ENCODE assay signal across 10 cellular contexts in genomic region chr12:19946549-19946948, GRCh38.
DNase-seq lines count a peak whose midpoint lies in the region; ATAC-seq and TF ChIP-seq lines count a peak whose summit lies in the region.
"Had no signal": no experiment of that assay in that cellular context is flagged by ENCODE, and none has a peak within 500 bp of the region (broad histone marks: within the 10 kb centered on the region; RNA-seq: fewer than 3 reads in every experiment).

No MANE protein-coding gene starts in this region.

- no peaks in the 10 kb centered on the region for H3K4me1 Mint-ChIP-seq in activated CD8-positive, alpha-beta T cell treated with anti-CD3 and anti-CD28 coated beads, Interleukin-2, amount 10 ng/mL, durations not matched to agents 7 days and 5 days (ENCODE audit: low read depth)
- no peaks in the 10 kb centered on the region for H3K4me1 Mint-ChIP-seq in activated T-helper 1 cell treated with anti-CD3 and anti-CD28 coated beads, Interleukin-12 subunit alpha, Interleukin-12 subunit beta, Interleukin-2, Interleukin-4 antibody, amounts not matched to agents 30 ng/mL and 10 ng/mL and 1 ng/mL, durations not matched to agents 14 hours and 24 hours and 36 hours (ENCODE audit: low read depth)
- H3K4me1 Mint-ChIP-seq: central memory CD8-positive, alpha-beta T cell had no signal

- intact Hi-C loops in activated T-helper 1 cell treated with anti-CD3 and anti-CD28 coated beads, Interleukin-12 subunit alpha, Interleukin-12 subunit beta, Interleukin-2, Interleukin-4 antibody, amounts not matched to agents 30 ng/mL and 10 ng/mL and 1 ng/mL, durations not matched to agents 14 hours and 24 hours and 36 hours (cut with micrococcal nuclease) = no loop called here

- no peak overlapping the region for H3K4me3 ChIP-seq in fibroblast of the aortic adventitia (ENCODE audit: low read depth, low read length)
- H3K4me3 ChIP-seq in skeletal muscle cell (ENCODE audit: low read depth, low read length) = peak overlapping the region; percentile 3

- CTCF ChIA-PET in RWPE1 (lab: Yijun Ruan, JAX) = no interaction called here
- CTCF ChIA-PET in activated CD8-positive, alpha-beta T cell treated with anti-CD3 and anti-CD28 coated beads, Interleukin-2, amount 10 ng/mL, durations not matched to agents 7 days and 5 days (lab: Charles Lee) = no interaction called here

- no peaks in the 10 kb centered on the region for H3K27me3 Mint-ChIP-seq in activated CD8-positive, alpha-beta T cell treated with anti-CD3 and anti-CD28 coated beads, Interleukin-2, amount 10 ng/mL, durations not matched to agents 7 days and 5 days (ENCODE audit: low read depth)
- no peaks in the 10 kb centered on the region for H3K27me3 Mint-ChIP-seq in activated T-helper 1 cell treated with anti-CD3 and anti-CD28 coated beads, Interleukin-12 subunit alpha, Interleukin-12 subunit beta, Interleukin-2, Interleukin-4 antibody, amounts not matched to agents 30 ng/mL and 10 ng/mL and 1 ng/mL, durations not matched to agents 14 hours and 24 hours and 36 hours (ENCODE audit: insufficient read depth)
- H3K27me3 Mint-ChIP-seq: central memory CD8-positive, alpha-beta T cell had no signal

- H3K27ac Mint-ChIP-seq in activated CD8-positive, alpha-beta T cell treated with anti-CD3 and anti-CD28 coated beads, Interleukin-2, amount 10 ng/mL, durations not matched to agents 7 days and 5 days = no peak overlapping the region
- H3K27ac Mint-ChIP-seq in activated T-helper 1 cell treated with anti-CD3 and anti-CD28 coated beads, Interleukin-12 subunit alpha, Interleukin-12 subunit beta, Interleukin-2, Interleukin-4 antibody, amounts not matched to agents 30 ng/mL and 10 ng/mL and 1 ng/mL, durations not matched to agents 14 hours and 24 hours and 36 hours = no peak overlapping the region

- H3K9me3 Mint-ChIP-seq in activated CD8-positive, alpha-beta T cell treated with anti-CD3 and anti-CD28 coated beads, Interleukin-2, amount 10 ng/mL, durations not matched to agents 7 days and 5 days (ENCODE audit: insufficient read depth) = peaks cover 4% of the 10 kb centered on the region
- H3K9me3 Mint-ChIP-seq in activated T-helper 1 cell treated with anti-CD3 and anti-CD28 coated beads, Interleukin-12 subunit alpha, Interleukin-12 subunit beta, Interleukin-2, Interleukin-4 antibody, amounts not matched to agents 30 ng/mL and 10 ng/mL and 1 ng/mL, durations not matched to agents 14 hours and 24 hours and 36 hours = peaks cover 6% of the 10 kb centered on the region
- H3K9me3 Mint-ChIP-seq: central memory CD8-positive, alpha-beta T cell had no signal

- POLR2A ChIA-PET in RWPE1 (lab: Yijun Ruan, JAX; ENCODE audit: low non-redundant PET) = no interaction called here
- POLR2A ChIA-PET in activated CD8-positive, alpha-beta T cell treated with anti-CD3 and anti-CD28 coated beads, Interleukin-2, amount 10 ng/mL, durations not matched to agents 7 days and 5 days (lab: Charles Lee) = no interaction called here

- no peak for ATAC-seq in activated CD8-positive, alpha-beta T cell treated with anti-CD3 and anti-CD28 coated beads, Interleukin-2, amount 10 ng/mL, durations not matched to agents 7 days and 5 days
- ATAC-seq in GM21528 (IDR thresholded peaks at IDR 0.05; ENCODE audit: low FRiP score, unreplicated experiment) = no peak
- ATAC-seq: stimulated activated naive CD8-positive, alpha-beta T cell treated with anti-CD3 and anti-CD28 coated beads, Interleukin-15, Interleukin-2, amounts not matched to agents 100 U/mL and 50 U/mL, for 24 hours had no signal

- H3K27ac ChIP-seq in RWPE1 = no peak overlapping the region

- no peaks in the 10 kb centered on the region for H3K36me3 Mint-ChIP-seq in activated CD8-positive, alpha-beta T cell treated with anti-CD3 and anti-CD28 coated beads, Interleukin-2, amount 10 ng/mL, durations not matched to agents 7 days and 5 days (ENCODE audit: low read depth)
- no peaks in the 10 kb centered on the region for H3K36me3 Mint-ChIP-seq in activated T-helper 1 cell treated with anti-CD3 and anti-CD28 coated beads, Interleukin-12 subunit alpha, Interleukin-12 subunit beta, Interleukin-2, Interleukin-4 antibody, amounts not matched to agents 30 ng/mL and 10 ng/mL and 1 ng/mL, durations not matched to agents 14 hours and 24 hours and 36 hours (ENCODE audit: low read depth)

- no peak for TF ChIP-seq CTCF in RWPE1 (conservative IDR thresholded peaks at IDR 0.05; ENCODE audit: low read depth)
- TF ChIP-seq CTCF in fibroblast of the aortic adventitia (IDR thresholded peaks at IDR 0.05; ENCODE audit: insufficient read depth, low read length) = no peak

- no peak overlapping the region for H3K4me3 Mint-ChIP-seq in activated CD8-positive, alpha-beta T cell treated with anti-CD3 and anti-CD28 coated beads, Interleukin-2, amount 10 ng/mL, durations not matched to agents 7 days and 5 days
- H3K4me3 Mint-ChIP-seq in activated T-helper 1 cell treated with anti-CD3 and anti-CD28 coated beads, Interleukin-12 subunit alpha, Interleukin-12 subunit beta, Interleukin-2, Interleukin-4 antibody, amounts not matched to agents 30 ng/mL and 10 ng/mL and 1 ng/mL, durations not matched to agents 14 hours and 24 hours and 36 hours = no peak overlapping the region
- H3K4me3 Mint-ChIP-seq: central memory CD8-positive, alpha-beta T cell had no signal

- DNase-seq in GM04504 (ENCODE audit: low read depth) (peak; percentile 83), RWPE1 (ENCODE audit: low spot score) (peak; percentile 26), fibroblast of the aortic adventitia (ENCODE audit: low read depth) (peak; percentile 88), skeletal muscle cell (ENCODE audit: low read depth) (peak; percentile 98), NCI-H128 (lab: John Stamatoyannopoulos, UW; ENCODE audit: unreplicated experiment) (no peak)
- DNase-seq in activated CD8-positive, alpha-beta T cell treated with anti-CD3 and anti-CD28 coated beads, Interleukin-2, amount 10 ng/mL, durations not matched to agents 7 days and 5 days = no peak
- no peak for DNase-seq in activated T-helper 1 cell treated with anti-CD3 and anti-CD28 coated beads, Interleukin-12 subunit alpha, Interleukin-12 subunit beta, Interleukin-2, Interleukin-4 antibody, amounts not matched to agents 30 ng/mL and 10 ng/mL and 1 ng/mL, durations not matched to agents 14 hours and 24 hours and 36 hours (ENCODE audit: low spot score)
- DNase-seq: stimulated activated naive CD8-positive, alpha-beta T cell treated with anti-CD3 and anti-CD28 coated beads, Interleukin-15, Interleukin-2, amounts not matched to agents 100 U/mL and 50 U/mL, for 24 hours had no signal

Comparison
In these comparisons a context has a peak if more than half of its experiments do, and no peak if none do; other contexts are left out.
1. DNase-seq: peak in GM04504 (single experiment), RWPE1 (single experiment), fibroblast of the aortic adventitia (single experiment) and skeletal muscle cell (single experiment); none in activated CD8-positive, alpha-beta T cell treated with anti-CD3 and anti-CD28 coated beads, Interleukin-2, amount 10 ng/mL, durations not matched to agents 7 days and 5 days (single experiment), activated T-helper 1 cell treated with anti-CD3 and anti-CD28 coated beads, Interleukin-12 subunit alpha, Interleukin-12 subunit beta, Interleukin-2, Interleukin-4 antibody, amounts not matched to agents 30 ng/mL and 10 ng/mL and 1 ng/mL, durations not matched to agents 14 hours and 24 hours and 36 hours (single experiment) and NCI-H128 (single experiment).